13 cellular contexts compared by ENCODE assay signal in the genomic region with DNA sequence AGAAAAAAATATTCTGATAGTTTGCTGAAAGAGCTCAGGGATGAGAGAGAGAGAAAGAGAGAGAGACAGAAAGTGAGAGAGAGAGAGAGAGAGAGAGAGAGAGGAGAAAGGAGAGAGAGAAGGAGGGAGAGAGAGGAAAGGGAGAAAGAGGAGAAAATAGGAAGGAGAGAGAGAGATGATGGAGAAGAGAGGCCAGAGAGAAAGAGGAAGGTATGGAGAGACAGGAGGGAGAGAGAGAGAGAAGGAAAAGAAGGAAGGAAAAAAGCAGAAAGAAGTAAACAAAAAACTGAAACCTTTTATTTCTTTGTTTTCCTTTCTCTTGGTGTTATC.
DNase-seq lines count a peak whose midpoint lies in the region; ATAC-seq and TF ChIP-seq lines count a peak whose summit lies in the region.
"Had no signal": no experiment of that assay in that cellular context is flagged by ENCODE, and none has a peak within 500 bp of the region (broad histone marks: within the 10 kb centered on the region; RNA-seq: fewer than 3 reads in every experiment).

No MANE protein-coding gene starts in this region.

- no peak for DNase-seq in CD4-positive, CD25-positive, alpha-beta regulatory T cell
- DNase-seq in caudate nucleus (lab: John Stamatoyannopoulos, UW): no peak
- DNase-seq in activated effector memory CD4-positive, alpha-beta T cell treated with Interleukin-2 at 50 U/mL for 16 hours: no peak
- no peak for DNase-seq in HAP-1 (ENCODE audit: low spot score in 2 of 2)
- no peak for DNase-seq in nucleus accumbens (lab: John Stamatoyannopoulos, UW)
- DNase-seq: anterior cingulate cortex; DND-41; NCI-H187; stimulated activated CD4-positive, alpha-beta T cell treated with anti-CD3 and anti-CD28 coated beads, Interleukin-4, amount 100 ng/mL, for 1 hour had no signal

- H3K9me3 ChIP-seq in CD4-positive, CD25-positive, alpha-beta regulatory T cell (ENCODE audit: control insufficient read depth in 2 of 2, low read length in 2 of 2): no peaks in the 10 kb centered on the region
- H3K9me3 ChIP-seq in HEK293 (ENCODE audit: control insufficient read depth, insufficient read depth, low read depth, low read length) (no peaks in the 10 kb centered on the region), HAP-1 (no peaks in the 10 kb centered on the region)

- H3K27ac ChIP-seq in CD4-positive, CD25-positive, alpha-beta regulatory T cell (ENCODE audit: insufficient read depth, low read length, poor library complexity, severe bottlenecking): no peak overlapping the region
- H3K27ac ChIP-seq in HEK293 (ENCODE audit: extremely low read depth, low read depth, low read length): no peak overlapping the region
- peak overlapping the region; percentile 27 for H3K27ac ChIP-seq in caudate nucleus (ENCODE audit: low read depth, low read length)

- H3K27me3 ChIP-seq in CD4-positive, CD25-positive, alpha-beta regulatory T cell (ENCODE audit: control insufficient read depth, insufficient read depth, low read length): no peaks in the 10 kb centered on the region
- H3K27me3 ChIP-seq in HAP-1 (ENCODE audit: low read depth): no peaks in the 10 kb centered on the region

- no peak for ATAC-seq in CD4-positive, CD25-positive, alpha-beta regulatory T cell (ENCODE audit: low read depth in 2 of 2)
- no peak for ATAC-seq in GM21381 (IDR thresholded peaks at IDR 0.05; ENCODE audit: unreplicated experiment)
- ATAC-seq: WTC11 had no signal

- H3K4me3 ChIP-seq in CD4-positive, CD25-positive, alpha-beta regulatory T cell (ENCODE audit: low read depth, low read length): no peak overlapping the region
- H3K4me3 ChIP-seq in HEK293 (ENCODE audit: low read depth, low read length) (no peak overlapping the region), HAP-1 (no peak overlapping the region)

- H3K36me3 Mint-ChIP-seq in CD4-positive, CD25-positive, alpha-beta regulatory T cell: peaks cover 11% of the 10 kb centered on the region
- H3K36me3 Mint-ChIP-seq in nephron (ENCODE audit: low read depth): peaks cover 8% of the 10 kb centered on the region
- H3K36me3 Mint-ChIP-seq: WTC11 had no signal

- peak overlapping the region; percentile 26 to 70 (median 39) for H3K27ac Mint-ChIP-seq in CD4-positive, CD25-positive, alpha-beta regulatory T cell
- peak overlapping the region in 2 of 3 experiments; percentile 53 to 82 for H3K27ac Mint-ChIP-seq in nephron
- H3K27ac Mint-ChIP-seq: WTC11 had no signal

- H3K9me3 Mint-ChIP-seq in CD4-positive, CD25-positive, alpha-beta regulatory T cell: peaks cover 0 to 6% (median 0%) of the 10 kb centered on the region in 7 donors
- no peaks in the 10 kb centered on the region for H3K9me3 Mint-ChIP-seq in nephron
- H3K9me3 Mint-ChIP-seq: WTC11 had no signal

- no peaks in the 10 kb centered on the region for H3K27me3 Mint-ChIP-seq in CD4-positive, CD25-positive, alpha-beta regulatory T cell
- H3K27me3 Mint-ChIP-seq in nephron (ENCODE audit: low read depth): no peaks in the 10 kb centered on the region

- in situ Hi-C loops in HAP-1 (cut with MboI; ENCODE audit: low sequenced_read_pairs): no loop called here

- no peak for TF ChIP-seq CTCF in HEK293 (tag by site-specific recombination; IDR thresholded peaks at IDR 0.05)
- TF ChIP-seq CTCF in nephron (IDR thresholded peaks at IDR 0.05; ENCODE audit: unreplicated experiment in 3 of 3): no peak

- CTCF ChIA-PET in HEK293 (lab: Yijun Ruan, JAX): no interaction called here

- POLR2A ChIA-PET in HEK293 (lab: Yijun Ruan, JAX): no interaction called here

- no peaks in the 10 kb centered on the region for H3K36me3 ChIP-seq in CD4-positive, CD25-positive, alpha-beta regulatory T cell (ENCODE audit: control insufficient read depth, insufficient read depth, low read length)
- H3K36me3 ChIP-seq in HEK293 (ENCODE audit: control insufficient read depth in 2 of 2, insufficient read depth in 1 of 2, low read length in 2 of 2) (no peaks in the 10 kb centered on the region), HAP-1 (replicated peaks) (no peaks in the 10 kb centered on the region)

- H3K4me1 Mint-ChIP-seq in CD4-positive, CD25-positive, alpha-beta regulatory T cell: peaks cover 15 to 47% (median 41%) of the 10 kb centered on the region in 4 donors
- peaks cover 17% of the 10 kb centered on the region for H3K4me1 Mint-ChIP-seq in nephron

- peak overlapping the region in 1 of 4 donors; percentile 5 for H3K4me3 Mint-ChIP-seq in CD4-positive, CD25-positive, alpha-beta regulatory T cell
- no peak overlapping the region for H3K4me3 Mint-ChIP-seq in nephron
- H3K4me3 Mint-ChIP-seq: WTC11 had no signal

- peaks cover 3% of the 10 kb centered on the region for H3K4me1 ChIP-seq in CD4-positive, CD25-positive, alpha-beta regulatory T cell (ENCODE audit: control insufficient read depth, insufficient read depth, low read length, poor library complexity, severe bottlenecking)
- H3K4me1 ChIP-seq in HEK293 (ENCODE audit: control insufficient read depth, insufficient read depth, low read length): no peaks in the 10 kb centered on the region
- H3K4me1 ChIP-seq in HAP-1: no peaks in the 10 kb centered on the region

TF ChIP-seq in HEK293, 187 proteins besides CTCF, POLR2A, EP300 and RAD21:
- TF ChIP-seq ZNF140 (tag by site-specific recombination; IDR thresholded peaks at IDR 0.05): no peak
- peak; percentile 97 for TF ChIP-seq ZNF596 (tag by site-specific recombination; IDR thresholded peaks at IDR 0.05)
- TF ChIP-seq ZNF624 (tag by site-specific recombination; IDR thresholded peaks at IDR 0.05): no peak
- peak; percentile 97 for TF ChIP-seq PRDM1 (tag by site-specific recombination; IDR thresholded peaks at IDR 0.05)
- TF ChIP-seq ZNF366 (tag by site-specific recombination; conservative IDR thresholded peaks at IDR 0.05): peak; percentile 81
- TF ChIP-seq ZNF266 (tag by site-specific recombination; IDR thresholded peaks at IDR 0.05; ENCODE audit: low read depth): no peak
- no peak for TF ChIP-seq BCL11A (tag by site-specific recombination; IDR thresholded peaks at IDR 0.05; ENCODE audit: low read depth)
- TF ChIP-seq ZNF19 (tag by site-specific recombination; IDR thresholded peaks at IDR 0.05; ENCODE audit: low read depth): no peak
TF ChIP-seq in HEK293: peak in this region for 3.
